Comparison of ENCODE assay signal across 8 cellular contexts in genomic region chr9:27528278-27528885, GRCh38. TPM values are rescaled to one million over a fixed set of nuclear protein-coding genes. Genes with fewer than 3 reads are reported as not detected.
DNase-seq lines count a peak whose midpoint lies in the region; ATAC-seq and TF ChIP-seq lines count a peak whose summit lies in the region.

No MANE protein-coding gene starts in this region.

- H3F3A ChIP-seq in neural progenitor cell (ENCODE audit: low read depth), result peaks cover 22% of the 10 kb centered on the region

- no peak for TF ChIP-seq CTCF in GM12875 (IDR thresholded peaks at IDR 0.05; ENCODE audit: borderline replicate concordance, insufficient read depth, low read depth, low read length)
- TF ChIP-seq CTCF in OCI-LY7 (conservative IDR thresholded peaks at IDR 0.05; ENCODE audit: low read length), result no peak
- no peak for TF ChIP-seq CTCF in neural progenitor cell (IDR thresholded peaks at IDR 0.05)
- no peak for TF ChIP-seq CTCF in thyroid gland (IDR thresholded peaks at IDR 0.05)

- peaks cover 15% of the 10 kb centered on the region for H3K4me1 Mint-ChIP-seq in activated naive CD4-positive, alpha-beta T cell treated with anti-CD3 and anti-CD28 coated beads, Interleukin-2, amount 10 ng/mL, durations not matched to agents 7 days and 5 days
- peaks cover 26% of the 10 kb centered on the region for H3K4me1 Mint-ChIP-seq in neural progenitor cell

- WGBS in thyroid gland, 2 donors, result 0 to 2% methylated on average over 22 to 24 of the region's 34 CpGs

- H3K4me2 ChIP-seq in OCI-LY7 (ENCODE audit: low read length) (peak overlapping the region; percentile 77; the same call in 1 of the 2 replicates), neural progenitor cell (peak overlapping the region; percentile 92)

- no peaks in the 10 kb centered on the region for H3K9me3 Mint-ChIP-seq in activated naive CD4-positive, alpha-beta T cell treated with anti-CD3 and anti-CD28 coated beads, Interleukin-2, amount 10 ng/mL, durations not matched to agents 7 days and 5 days
- no peaks in the 10 kb centered on the region for H3K9me3 Mint-ChIP-seq in neural progenitor cell

- H3K36me3 Mint-ChIP-seq in activated naive CD4-positive, alpha-beta T cell treated with anti-CD3 and anti-CD28 coated beads, Interleukin-2, amount 10 ng/mL, durations not matched to agents 7 days and 5 days, result no peaks in the 10 kb centered on the region
- peaks cover 9% of the 10 kb centered on the region for H3K36me3 Mint-ChIP-seq in neural progenitor cell

- H3K4me3 Mint-ChIP-seq in activated naive CD4-positive, alpha-beta T cell treated with anti-CD3 and anti-CD28 coated beads, Interleukin-2, amount 10 ng/mL, durations not matched to agents 7 days and 5 days, result peak overlapping the region; percentile 83
- H3K4me3 Mint-ChIP-seq in neural progenitor cell, result peak overlapping the region; percentile 97

- POLR2A ChIA-PET in OCI-LY7 (lab: Charles Lee), result no interaction called here

- H3K79me2 ChIP-seq in OCI-LY7 (ENCODE audit: insufficient read depth, low read depth, low read length), result no peaks in the 10 kb centered on the region
- peaks cover 47% of the 10 kb centered on the region for H3K79me2 ChIP-seq in neural progenitor cell (ENCODE audit: low read depth)

- peak overlapping the region; percentile 46 for H3K9ac ChIP-seq in neural progenitor cell

- H3K27ac Mint-ChIP-seq in activated naive CD4-positive, alpha-beta T cell treated with anti-CD3 and anti-CD28 coated beads, Interleukin-2, amount 10 ng/mL, durations not matched to agents 7 days and 5 days, result no peak overlapping the region
- H3K27ac Mint-ChIP-seq in neural progenitor cell, result peak overlapping the region; percentile 85

- CTCF ChIA-PET in OCI-LY7 (lab: Charles Lee; ENCODE audit: unreplicated experiment), result no interaction called here
- CTCF ChIA-PET in activated naive CD4-positive, alpha-beta T cell treated with anti-CD3 and anti-CD28 coated beads, Interleukin-2, amount 10 ng/mL, durations not matched to agents 7 days and 5 days (lab: Charles Lee), result interaction anchor here (1.5 kb wide), 1 partner anchor 196 kb away, joined by 3 read pairs; no protein-coding TSS in a partner anchor

- H2AFZ ChIP-seq in OCI-LY7 (ENCODE audit: low read length), result no peak overlapping the region; the same call in 1 of the 2 replicates
- H2AFZ ChIP-seq in neural progenitor cell (replicated peaks), result peak overlapping the region; percentile 95

- H3K4me3 ChIP-seq in GM12875 (ENCODE audit: low read depth, low read length), result peak overlapping the region; percentile 68
- no peak overlapping the region for H3K4me3 ChIP-seq in OCI-LY7 (ENCODE audit: low read depth, low read length, poor library complexity, severe bottlenecking)
- peak overlapping the region; percentile 98 for H3K4me3 ChIP-seq in neural progenitor cell
- peak overlapping the region; percentile 24 to 96 (median 79) for H3K4me3 ChIP-seq in thyroid gland (replicated peaks in 1 of 3)

- intact Hi-C loops in OCI-LY7 (cut with micrococcal nuclease; ENCODE audit: unreplicated experiment) (no loop called here), thyroid gland (cut with DNase I) (loop anchor here (5.0 kb wide), 1 partner anchor 196 kb away; no protein-coding TSS in a partner anchor)

- BruUV-seq in OCI-LY7 (replicated peaks; lab: Mats Ljungman, UMichigan), result no TSS peak

- ATAC-seq in HG02610 (IDR thresholded peaks at IDR 0.05; ENCODE audit: unreplicated experiment), result peak; percentile 71
- no peak for ATAC-seq in HG03135 (IDR thresholded peaks at IDR 0.05; ENCODE audit: unreplicated experiment)

- H3K36me3 ChIP-seq in OCI-LY7 (ENCODE audit: insufficient read depth, low read length) (no peaks in the 10 kb centered on the region), neural progenitor cell (no peaks in the 10 kb centered on the region), thyroid gland (no peaks in the 10 kb centered on the region)

- no peaks in the 10 kb centered on the region for H3K27me3 ChIP-seq in neural progenitor cell
- no peaks in the 10 kb centered on the region for H3K27me3 ChIP-seq in thyroid gland

- no peaks in the 10 kb centered on the region for H4K20me1 ChIP-seq in OCI-LY7 (ENCODE audit: insufficient read depth, low read length)
- peaks cover 11% of the 10 kb centered on the region for H4K20me1 ChIP-seq in neural progenitor cell (ENCODE audit: low read depth)

- H3K4me1 ChIP-seq in OCI-LY7 (ENCODE audit: insufficient read depth, low read length, poor library complexity, severe bottlenecking) (peaks cover 5% of the 10 kb centered on the region), neural progenitor cell (peaks cover 22% of the 10 kb centered on the region), thyroid gland (peaks cover 17 to 22% of the 10 kb centered on the region in 2 donors)

- H3K9me3 ChIP-seq in OCI-LY7 (ENCODE audit: low read length), result no peaks in the 10 kb centered on the region
- H3K9me3 ChIP-seq in neural progenitor cell (ENCODE audit: low read depth), result no peaks in the 10 kb centered on the region
- no peaks in the 10 kb centered on the region for H3K9me3 ChIP-seq in thyroid gland

- no peaks in the 10 kb centered on the region for H3K9me2 ChIP-seq in OCI-LY7 (ENCODE audit: insufficient read depth, low read length)

- DNase-seq in OCI-LY7 (ENCODE audit: low spot score) (no peak), germinal center (ENCODE audit: low spot score) (peak; percentile 52), neural progenitor cell (ENCODE audit: low spot score) (peak; percentile 91), thyroid gland (peak; percentile 77 to 87)
- DNase-seq in activated naive CD4-positive, alpha-beta T cell treated with anti-CD3 and anti-CD28 coated beads, Interleukin-2, amount 10 ng/mL, durations not matched to agents 7 days and 5 days, result peak; percentile 72

- H3K27ac ChIP-seq in OCI-LY7 (ENCODE audit: low read depth, low read length, poor library complexity, severe bottlenecking) (no peak overlapping the region), neural progenitor cell (peak overlapping the region; percentile 58), thyroid gland (peak overlapping the region; percentile 91 to 92 (median 91))

- peaks cover 36% of the 10 kb centered on the region for H3K27me3 Mint-ChIP-seq in activated naive CD4-positive, alpha-beta T cell treated with anti-CD3 and anti-CD28 coated beads, Interleukin-2, amount 10 ng/mL, durations not matched to agents 7 days and 5 days
- H3K27me3 Mint-ChIP-seq in neural progenitor cell (ENCODE audit: insufficient read depth, low read depth), result peaks cover 2% of the 10 kb centered on the region

- peak in 1 of 2 donors; percentile 85 for TF ChIP-seq POLR2A in thyroid gland (IDR thresholded peaks at IDR 0.05)

RNA-seq across cellular contexts. Expression of gene MOB3B, which starts 1.2 kb away (rescaled TPM):
- not detected in 2 replicates for total RNA-seq in OCI-LY7 (2014; rRNA removed; shearing (Covaris generic))
- 0.04 TPM in 1 of 2 replicates, not detected in the other for total RNA-seq in OCI-LY7 (2022)
- total RNA-seq in neural progenitor cell (ENCODE audit: low replicate concordance), result 14.0 and 15.3 TPM in 2 replicates
- 10 to 100 TPM in 3 of 4 donors, 1 to 10 TPM in 1; 9.8 to 17.6 (median 14.6) TPM for total RNA-seq in thyroid gland

RNA-seq across cellular contexts. Expression of gene IFNK, which starts 4.3 kb away (rescaled TPM):
- not detected in 2 replicates for total RNA-seq in OCI-LY7 (2014; rRNA removed; shearing (Covaris generic))
- total RNA-seq in OCI-LY7 (2022) (not detected in 2 replicates), neural progenitor cell (ENCODE audit: low replicate concordance) (not detected in 2 replicates), thyroid gland (not detected)

RNA-seq across cellular contexts. Expression of gene C9orf72, which starts 44.9 kb away (rescaled TPM):
- total RNA-seq in OCI-LY7 (2014; rRNA removed; shearing (Covaris generic)), result 9.8 and 12.3 TPM in 2 replicates
- total RNA-seq in OCI-LY7 (2022) (15.8 and 16.4 TPM in 2 replicates), neural progenitor cell (ENCODE audit: low replicate concordance) (64.2 and 107 TPM in 2 replicates), thyroid gland (10 to 100 TPM; 26.1 to 58.0 (median 49.5) TPM)

Comparison
In these comparisons a context has a peak if more than half of its experiments do, and no peak if none do; other contexts are left out.
1. RNA of gene MOB3B, which starts 1.2 kb away (total RNA-seq): 9.8 to 17.6 TPM in thyroid gland and 14.0 to 15.3 TPM in neural progenitor cell; 0.04 TPM in OCI-LY7; every median in the first group is over 10 times any median in the second.